In the genomic region with DNA sequence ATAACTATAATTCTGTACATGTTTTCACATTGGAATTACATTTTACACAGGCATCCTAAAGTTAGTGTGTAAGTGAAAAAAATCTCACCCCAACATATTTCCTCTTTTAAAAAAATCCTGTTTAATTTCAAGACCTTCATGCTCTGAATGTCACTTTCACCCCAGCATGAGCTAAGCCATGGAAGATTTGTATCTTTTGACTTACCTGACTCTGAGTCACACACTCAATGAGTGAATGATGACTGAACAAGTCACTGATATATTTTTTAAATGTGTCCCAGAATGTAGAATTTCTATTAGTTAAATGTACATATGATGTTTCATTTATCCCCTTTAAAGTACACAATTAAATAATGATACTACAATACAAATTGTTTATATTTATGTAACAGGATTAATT, we compare ENCODE assay signal across 26 cellular contexts.
"Had no signal": no experiment of that assay in that cellular context is flagged by ENCODE, and none has a peak within 500 bp of the region (broad histone marks: within the 10 kb centered on the region; RNA-seq: fewer than 3 reads in every experiment).

No MANE protein-coding gene starts in this region.

- H3K4me3 ChIP-seq: colonic mucosa, esophagus squamous epithelium, gastroesophageal sphincter, heart left ventricle, hepatocyte, left lung, lower lobe of right lung had no signal

- H3K36me3 Mint-ChIP-seq: immature natural killer cell; memory B cell; naive thymus-derived CD8-positive, alpha-beta T cell had no signal

- H3K4me1 ChIP-seq: colonic mucosa, esophagus squamous epithelium, heart left ventricle, left lung, lower lobe of right lung had no signal

- H3K27me3 Mint-ChIP-seq: dendritic cell treated with granulocyte-macrophage colony-stimulating factor and Interleukin-4, amounts not matched to agents 40 ng/mL and 50 ng/mL, for 4 days; effector memory CD8-positive, alpha-beta T cell; memory B cell had no signal

- H3K36me3 ChIP-seq: colonic mucosa, esophagus squamous epithelium, gastroesophageal sphincter, heart left ventricle, left lung, lower lobe of right lung had no signal

- DNase-seq: colonic mucosa; cortex of kidney; effector CD8-positive, alpha-beta T cell; effector memory CD8-positive, alpha-beta T cell; erythroblast; esophagus squamous epithelium; foreskin fibroblast; heart left ventricle; hypothalamus; immature natural killer cell; islet precursor cell; kidney; kidney glomerular epithelial cell; left cardiac atrium; left lung; left ventricle myocardium superior; lower lobe of right lung; mesendoderm; midbrain; naive thymus-derived CD8-positive, alpha-beta T cell had no signal

- ATAC-seq: effector memory CD8-positive, alpha-beta T cell; esophagus mucosa; gastroesophageal sphincter; heart left ventricle; left cardiac atrium; left lung; left ventricle myocardium superior; lower lobe of right lung; naive thymus-derived CD8-positive, alpha-beta T cell had no signal

- H3K9me3 ChIP-seq: colonic mucosa, esophagus squamous epithelium, gastroesophageal sphincter, lower lobe of right lung had no signal

- H3K4me1 Mint-ChIP-seq: immature natural killer cell; memory B cell; naive thymus-derived CD8-positive, alpha-beta T cell had no signal

- H3K79me2 ChIP-seq: hepatocyte had no signal

- H3K27me3 ChIP-seq: colonic mucosa, esophagus squamous epithelium, gastroesophageal sphincter, heart left ventricle, hepatocyte, left lung had no signal

- H3K27ac Mint-ChIP-seq: dendritic cell treated with granulocyte-macrophage colony-stimulating factor and Interleukin-4, amounts not matched to agents 40 ng/mL and 50 ng/mL, for 4 days; effector memory CD8-positive, alpha-beta T cell; immature natural killer cell; memory B cell; naive thymus-derived CD8-positive, alpha-beta T cell had no signal

- H3K27ac ChIP-seq: colonic mucosa, epithelial cell of prostate, esophagus squamous epithelium, gastroesophageal sphincter, heart left ventricle, hepatocyte, left lung, lower lobe of right lung had no signal

- H2AFZ ChIP-seq: hepatocyte had no signal

- H3K4me2 ChIP-seq: hepatocyte had no signal

- H3K4me3 Mint-ChIP-seq: dendritic cell treated with granulocyte-macrophage colony-stimulating factor and Interleukin-4, amounts not matched to agents 40 ng/mL and 50 ng/mL, for 4 days; effector memory CD8-positive, alpha-beta T cell; immature natural killer cell; memory B cell; naive thymus-derived CD8-positive, alpha-beta T cell had no signal
